Comparison of ENCODE assay signal across 17 cellular contexts in the genomic region with DNA sequence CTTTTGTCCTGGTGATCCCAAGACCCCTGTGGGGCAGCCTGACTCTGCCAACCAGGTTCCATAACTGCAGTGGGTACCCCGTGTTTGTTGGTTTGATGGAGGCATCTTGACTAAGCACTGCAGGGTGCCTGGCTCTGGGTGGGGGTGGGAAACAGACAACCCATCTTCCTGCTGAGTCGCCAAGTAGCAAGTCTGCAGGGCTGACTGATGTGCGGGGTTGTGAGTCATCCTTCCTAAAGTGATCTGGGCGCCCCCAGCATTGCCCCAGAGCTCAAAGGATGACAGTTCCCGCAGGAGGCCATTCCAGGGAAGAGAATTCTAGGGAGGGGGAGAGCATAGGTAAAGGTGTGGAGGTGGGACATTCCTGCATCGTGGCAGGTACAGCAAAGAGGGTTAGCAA. TPM values are rescaled to one million over a fixed set of nuclear protein-coding genes. Genes with fewer than 3 reads are reported as not detected.
A peak's percentile ranks its signal among the peaks of the same experiment; 100 is the strongest.
DNase-seq lines count a peak whose midpoint lies in the region; ATAC-seq and TF ChIP-seq lines count a peak whose summit lies in the region.
"Had no signal": no experiment of that assay in that cellular context is flagged by ENCODE, and none has a peak within 500 bp of the region (broad histone marks: within the 10 kb centered on the region; RNA-seq: fewer than 3 reads in every experiment).

No MANE protein-coding gene starts in this region.

- H3K9ac ChIP-seq in smooth muscle cell (ENCODE audit: low read depth) = no peak overlapping the region

- H3K9me3 Mint-ChIP-seq in activated CD4-positive, alpha-beta T cell treated with anti-CD3 and anti-CD28 coated beads for 36 hours (ENCODE audit: low read depth) = no peaks in the 10 kb centered on the region
- H3K9me3 Mint-ChIP-seq: activated B cell treated with CpG ODN at 0.5 μM for 24 hours had no signal

- H3K36me3 ChIP-seq in RWPE2 (ENCODE audit: low read depth) (no peaks in the 10 kb centered on the region), smooth muscle cell (ENCODE audit: low read depth) (no peaks in the 10 kb centered on the region)
- H3K36me3 ChIP-seq: neutrophil, SJSA1 had no signal

- WGBS in smooth muscle cell (ENCODE audit: low lambda C conversion rate) = 1% methylated on average over 6 of the region's 6 CpGs

- POLR2A ChIA-PET in activated CD4-positive, alpha-beta T cell treated with anti-CD3 and anti-CD28 coated beads for 36 hours (lab: Charles Lee) = no interaction called here

- peaks cover 42% of the 10 kb centered on the region for H3K79me2 ChIP-seq in smooth muscle cell (ENCODE audit: low read depth)

- no peak overlapping the region for H2AFZ ChIP-seq in smooth muscle cell (ENCODE audit: low read depth)

- H3K36me3 Mint-ChIP-seq in activated CD4-positive, alpha-beta T cell treated with anti-CD3 and anti-CD28 coated beads for 36 hours (ENCODE audit: low read depth) = no peaks in the 10 kb centered on the region

- H3F3A ChIP-seq in smooth muscle cell (ENCODE audit: low read depth) = no peaks in the 10 kb centered on the region

- H3K27ac Mint-ChIP-seq in activated CD4-positive, alpha-beta T cell treated with anti-CD3 and anti-CD28 coated beads for 36 hours = no peak overlapping the region
- H3K27ac Mint-ChIP-seq: activated B cell treated with CpG ODN at 0.5 μM for 24 hours, type B pancreatic cell had no signal

- H3K4me3 ChIP-seq in RWPE2 (ENCODE audit: severe bottlenecking) (no peak overlapping the region), foreskin fibroblast (ENCODE audit: low read depth in 1 of 2, low read length in 2 of 2) (no peak overlapping the region), smooth muscle cell (no peak overlapping the region)
- H3K4me3 ChIP-seq: heart left ventricle, lower lobe of right lung, SJSA1 had no signal

- TF ChIP-seq CTCF in RWPE2 (IDR thresholded peaks at IDR 0.05; ENCODE audit: poor library complexity, severe bottlenecking) (no peak), foreskin fibroblast (IDR thresholded peaks at IDR 0.05; ENCODE audit: low read depth, low read length) (no peak), smooth muscle cell (IDR thresholded peaks at IDR 0.05; ENCODE audit: borderline replicate concordance, insufficient read depth, poor library complexity, severe bottlenecking) (no peak)

- H3K9me3 ChIP-seq in RWPE2 (ENCODE audit: severe bottlenecking) = no peaks in the 10 kb centered on the region
- H3K9me3 ChIP-seq in smooth muscle cell (replicated peaks; ENCODE audit: low read depth) = no peaks in the 10 kb centered on the region
- H3K9me3 ChIP-seq: lower lobe of right lung, neutrophil, SJSA1 had no signal

- CTCF ChIA-PET in activated CD4-positive, alpha-beta T cell treated with anti-CD3 and anti-CD28 coated beads for 36 hours (lab: Charles Lee) = no interaction called here

- peak overlapping the region; percentile 37 for H3K4me2 ChIP-seq in smooth muscle cell

- H3K4me1 ChIP-seq in RWPE2 (ENCODE audit: insufficient read depth, poor library complexity, severe bottlenecking) (no peaks in the 10 kb centered on the region), smooth muscle cell (ENCODE audit: low read depth) (no peaks in the 10 kb centered on the region)
- H3K4me1 ChIP-seq: SJSA1 had no signal

- no peak overlapping the region for H3K27ac ChIP-seq in RWPE2 (ENCODE audit: poor library complexity, severe bottlenecking)
- H3K27ac ChIP-seq in smooth muscle cell (ENCODE audit: low read depth) = no peak overlapping the region
- H3K27ac ChIP-seq: lower lobe of right lung, neutrophil, SJSA1 had no signal

- intact Hi-C loops in activated CD4-positive, alpha-beta T cell treated with anti-CD3 and anti-CD28 coated beads for 36 hours (cut with DNase I, micrococcal nuclease) = no loop called here

- peak; percentile 53 for ATAC-seq in activated CD4-positive, alpha-beta T cell treated with anti-CD3 and anti-CD28 coated beads for 36 hours
- peak; percentile 59; the same call in 2 of the 3 replicates for ATAC-seq in RWPE2 (ENCODE audit: low read depth)
- no peak for ATAC-seq in GM19452 (IDR thresholded peaks at IDR 0.05; ENCODE audit: unreplicated experiment)
- no peak for ATAC-seq in HG03457 (IDR thresholded peaks at IDR 0.05; ENCODE audit: unreplicated experiment)

- H3K27me3 ChIP-seq in RWPE2 (ENCODE audit: insufficient read depth, poor library complexity, severe bottlenecking) = no peaks in the 10 kb centered on the region
- no peaks in the 10 kb centered on the region for H3K27me3 ChIP-seq in smooth muscle cell (ENCODE audit: low read depth)
- H3K27me3 ChIP-seq: heart left ventricle had no signal

- peaks cover 10% of the 10 kb centered on the region for H3K27me3 Mint-ChIP-seq in activated CD4-positive, alpha-beta T cell treated with anti-CD3 and anti-CD28 coated beads for 36 hours
- H3K27me3 Mint-ChIP-seq: type B pancreatic cell had no signal

- peak; percentile 34 for DNase-seq in activated CD4-positive, alpha-beta T cell treated with anti-CD3 and anti-CD28 coated beads for 36 hours
- DNase-seq in activated CD4-positive, alpha-beta T cell treated with anti-CD3 and anti-CD28 coated beads, Interleukin-2, amount 50 U/mL, for 48 hours = no peak
- DNase-seq in RWPE2 (ENCODE audit: low spot score) (no peak), foreskin fibroblast (peak; percentile 63 to 80), smooth muscle cell (lab: John Stamatoyannopoulos, UW; ENCODE audit: unreplicated experiment) (no peak), NCI-H1048 (lab: John Stamatoyannopoulos, UW) (no peak)
- DNase-seq: 8988T; activated B cell treated with CpG ODN at 0.5 μM for 24 hours; activated T-cell treated with anti-CD3 and anti-CD28 coated beads, Interleukin-2, amount 50 U/mL, for 1 hour; NCI-H1436 treated with DMSO at 0.1 percent for 48 hours had no signal

- H3K4me3 Mint-ChIP-seq in activated CD4-positive, alpha-beta T cell treated with anti-CD3 and anti-CD28 coated beads for 36 hours = no peak overlapping the region
- H3K4me3 Mint-ChIP-seq: activated B cell treated with CpG ODN at 0.5 μM for 24 hours, type B pancreatic cell had no signal

- H4K20me1 ChIP-seq in smooth muscle cell (ENCODE audit: low read depth) = peaks cover 51% of the 10 kb centered on the region

- H3K4me1 Mint-ChIP-seq in activated CD4-positive, alpha-beta T cell treated with anti-CD3 and anti-CD28 coated beads for 36 hours = no peaks in the 10 kb centered on the region
- H3K4me1 Mint-ChIP-seq: activated B cell treated with CpG ODN at 0.5 μM for 24 hours had no signal

RNA-seq across cellular contexts. Expression of gene DAB2IP, which starts 23.5 kb away (rescaled TPM):
- under 1 TPM; 0.02 to 0.28 TPM for total RNA-seq in activated CD4-positive, alpha-beta T cell treated with anti-CD3 and anti-CD28 coated beads for 36 hours
- total RNA-seq in smooth muscle cell = 15.5 and 21.6 TPM in 2 replicates
- 10.4 and 14.0 TPM in 2 replicates for polyA plus RNA-seq in smooth muscle cell

Comparison
In these comparisons a context has a peak if more than half of its experiments do, and no peak if none do; other contexts are left out.
1. DNase-seq: peak in activated CD4-positive, alpha-beta T cell treated with anti-CD3 and anti-CD28 coated beads for 36 hours (single experiment) and foreskin fibroblast (2 of 2); none in activated CD4-positive, alpha-beta T cell treated with anti-CD3 and anti-CD28 coated beads, Interleukin-2, amount 50 U/mL, for 48 hours (0 of 2), RWPE2 (single experiment), smooth muscle cell (single experiment) and NCI-H1048 (single experiment).
2. ATAC-seq: peak in activated CD4-positive, alpha-beta T cell treated with anti-CD3 and anti-CD28 coated beads for 36 hours (single experiment) and RWPE2 (single experiment); none in GM19452 (single experiment) and HG03457 (single experiment).
3. RNA of gene DAB2IP, which starts 23.5 kb away (total RNA-seq): 15.5 to 21.6 TPM in smooth muscle cell; 0.02 to 0.28 TPM in activated CD4-positive, alpha-beta T cell treated with anti-CD3 and anti-CD28 coated beads for 36 hours; every median in the first group is over 10 times any median in the second.